ENCODE assay signal across 10 cellular contexts in the genomic region with DNA sequence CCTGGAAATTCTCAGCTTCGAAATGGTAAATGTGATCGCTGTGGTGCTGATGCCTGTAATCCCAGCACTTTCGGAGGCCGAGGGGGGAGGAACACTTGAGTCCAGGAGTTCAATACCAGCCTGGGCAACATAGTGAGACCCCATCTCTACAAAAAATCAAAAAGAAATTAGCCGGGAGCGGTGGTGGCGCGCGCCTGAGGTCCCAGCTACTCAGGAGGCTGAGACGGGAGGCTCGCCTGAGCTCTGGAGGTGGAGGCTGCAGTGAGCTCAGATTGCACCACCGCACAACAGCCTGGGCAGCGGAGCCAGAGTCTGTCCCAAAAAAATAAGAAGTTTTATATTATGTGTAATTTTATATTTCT. TPM values are rescaled to one million over a fixed set of nuclear protein-coding genes. Genes with fewer than 3 reads are reported as not detected.
DNase-seq lines count a peak whose midpoint lies in the region; ATAC-seq, FAIRE-seq and TF ChIP-seq lines count a peak whose summit lies in the region.
"Had no signal": no experiment of that assay in that cellular context is flagged by ENCODE, and none has a peak within 500 bp of the region (broad histone marks: within the 10 kb centered on the region; RNA-seq: fewer than 3 reads in every experiment).

No MANE protein-coding gene starts in this region.

- peaks cover 40% of the 10 kb centered on the region for H3K4me1 Mint-ChIP-seq in activated naive CD4-positive, alpha-beta T cell treated with anti-CD3 and anti-CD28 coated beads, Interleukin-2, amount 50 U/mL, for 24 hours
- H3K4me1 Mint-ChIP-seq in memory B cell, result peaks cover 16% of the 10 kb centered on the region

- H3K27ac ChIP-seq in GM12878 (ENCODE audit: control insufficient read depth, insufficient read depth), result peak overlapping the region; percentile 93
- no peak overlapping the region for H3K27ac ChIP-seq in urinary bladder (ENCODE audit: low read depth)

- peak overlapping the region; percentile 97 for H3K9ac ChIP-seq in GM12878 (ENCODE audit: control insufficient read depth, insufficient read depth, low read length)

- H3K27me3 Mint-ChIP-seq in activated naive CD4-positive, alpha-beta T cell treated with anti-CD3 and anti-CD28 coated beads, Interleukin-2, amount 50 U/mL, for 24 hours, result no peaks in the 10 kb centered on the region
- no peaks in the 10 kb centered on the region for H3K27me3 Mint-ChIP-seq in memory B cell

- DNase-seq in activated naive CD4-positive, alpha-beta T cell treated with Interleukin-2 at 50 U/mL for 16 hours, result no peak
- DNase-seq in GM12878 (ENCODE audit: low read depth, low spot score) (no peak), memory B cell (ENCODE audit: low spot score in 2 of 2) (no peak), NCI-H1417 (lab: John Stamatoyannopoulos, UW) (no peak), dermis blood vessel endothelial cell (no peak)
- DNase-seq: islet precursor cell had no signal

- TF ChIP-seq RAD21 in GM12878 (IDR thresholded peaks at IDR 0.05; ENCODE audit: insufficient read depth, low read depth, low read length), result no peak

- no peak for TF ChIP-seq POLR2A in GM12878 (IDR thresholded peaks at IDR 0.05; ENCODE audit: low read depth, low read length)

- SMC1A ChIA-PET in GM12878 (lab: Charles Lee; ENCODE audit: uncharacterized antibody, unreplicated experiment), result interaction anchor here (0.8 to 1.1 kb wide), 5 partner anchors 8 to 33 kb away, joined by 3 to 5 read pairs (median 4); a partner anchor contains a TSS

- no peaks in the 10 kb centered on the region for H4K20me1 ChIP-seq in GM12878 (ENCODE audit: control insufficient read depth, insufficient read depth)

- RAD21 ChIA-PET in GM12878 (lab: Charles Lee; ENCODE audit: unreplicated experiment), result interaction anchor here (1.2 to 1.6 kb wide), 3 partner anchors 29 to 34 kb away, joined by 3 to 8 read pairs (median 4); no protein-coding TSS in a partner anchor

- peak overlapping the region; percentile 70 for H3K4me2 ChIP-seq in GM12878 (ENCODE audit: control insufficient read depth, insufficient read depth)

- no peak for TF ChIP-seq EP300 in GM12878 (IDR thresholded peaks at IDR 0.05; ENCODE audit: borderline replicate concordance in 1 of 2, control insufficient read depth in 1 of 2, low read depth in 2 of 2, low read length in 2 of 2)

- H3K79me2 ChIP-seq in GM12878 (ENCODE audit: control insufficient read depth, insufficient read depth, low read length), result peaks cover 46% of the 10 kb centered on the region

- H3K27ac Mint-ChIP-seq in activated naive CD4-positive, alpha-beta T cell treated with anti-CD3 and anti-CD28 coated beads, Interleukin-2, amount 50 U/mL, for 24 hours, result peak overlapping the region; percentile 77
- H3K27ac Mint-ChIP-seq in memory B cell, result peak overlapping the region; percentile 97

- H3K36me3 ChIP-seq in GM12878 (ENCODE audit: control insufficient read depth in 2 of 2, insufficient read depth in 2 of 2, low read length in 1 of 2) (peaks cover 2 to 8% of the 10 kb centered on the region in 2 experiments; a peak in 3 of 4 replicates), urinary bladder (ENCODE audit: insufficient read depth) (no peaks in the 10 kb centered on the region)

- BruUV-seq in GM12878 (replicated peaks; lab: Mats Ljungman, UMichigan), result no TSS peak

- peaks cover 10% of the 10 kb centered on the region for H3K9me3 ChIP-seq in GM12878 (replicated peaks; ENCODE audit: control insufficient read depth, insufficient read depth, low read length)

- CTCF ChIA-PET in GM12878 (lab: Yijun Ruan, JAX), result interaction anchor here (0.6 to 2.3 kb wide), 8 partner anchors 9 to 98 kb away, joined by 3 to 7 read pairs (median 4); a partner anchor contains a TSS

- H3K4me1 ChIP-seq in GM12878 (ENCODE audit: control insufficient read depth, insufficient read depth, low read length) (peaks cover 16% of the 10 kb centered on the region), urinary bladder (ENCODE audit: insufficient read depth) (peaks cover 2% of the 10 kb centered on the region)

- peaks cover 9% of the 10 kb centered on the region for H3K36me3 Mint-ChIP-seq in activated naive CD4-positive, alpha-beta T cell treated with anti-CD3 and anti-CD28 coated beads, Interleukin-2, amount 50 U/mL, for 24 hours
- H3K36me3 Mint-ChIP-seq in memory B cell, result peaks cover 13% of the 10 kb centered on the region

- 51% methylated on average over 13 of the region's 13 CpGs for WGBS in GM12878 (ENCODE audit: insufficient coverage, insufficient replicate concordance, low lambda C conversion rate, missing lambda C conversion rate)
- WGBS in urinary bladder, result 23% methylated on average over 13 of the region's 13 CpGs

- FAIRE-seq in GM12878 (lab: Jason Lieb, UNC), result no peak
- FAIRE-seq: G401.6 had no signal

- no peak for TF ChIP-seq CTCF in GM12878 (IDR thresholded peaks at IDR 0.05 in 2 of 3, conservative IDR thresholded peaks at IDR 0.05 in 1 of 3; ENCODE audit: control insufficient read depth in 2 of 3, extremely low read depth in 1 of 3, insufficient read depth in 1 of 3, low read depth in 3 of 3, low read length in 3 of 3)

- H3K4me3 ChIP-seq in GM12878 (peak overlapping the region; percentile 98), urinary bladder (ENCODE audit: low read depth, low read length) (peak overlapping the region; percentile 97)

- intact Hi-C loops in GM12878 (cut with micrococcal nuclease; ENCODE audit: unreplicated experiment), result loop anchor here (2.0 kb wide), 1 partner anchor 33 kb away; no protein-coding TSS in a partner anchor

- ATAC-seq in GM12878 (no peak), memory B cell (ENCODE audit: low read depth) (no peak)
- no peak for ATAC-seq in activated CD4-positive, CD25-positive, alpha-beta regulatory T cell treated with anti-CD3 and anti-CD28 coated beads, Interleukin-2, amount 50 U/mL, for 24 hours

- no peak overlapping the region for H2AFZ ChIP-seq in GM12878 (ENCODE audit: control insufficient read depth, low read depth, low read length)

- H3K4me3 Mint-ChIP-seq in activated naive CD4-positive, alpha-beta T cell treated with anti-CD3 and anti-CD28 coated beads, Interleukin-2, amount 50 U/mL, for 24 hours, result peak overlapping the region; percentile 89
- H3K4me3 Mint-ChIP-seq in memory B cell, result peak overlapping the region; percentile 82

- no peaks in the 10 kb centered on the region for H3K27me3 ChIP-seq in GM12878 (replicated peaks in 1 of 2; ENCODE audit: control insufficient read depth in 2 of 2, insufficient read depth in 2 of 2, low read length in 1 of 2)

- no peaks in the 10 kb centered on the region for H3K9me3 Mint-ChIP-seq in activated naive CD4-positive, alpha-beta T cell treated with anti-CD3 and anti-CD28 coated beads, Interleukin-2, amount 50 U/mL, for 24 hours
- H3K9me3 Mint-ChIP-seq in memory B cell, result peaks cover 2% of the 10 kb centered on the region

- in situ Hi-C loops in GM12878 (cut with MboI), result no loop called here

- POLR2A ChIA-PET in GM12878 (lab: Charles Lee), result interaction anchor here (0.7 to 2.7 kb wide), 5 partner anchors 9 to 33 kb away, joined by 3 to 15 read pairs (median 4); a partner anchor contains a TSS

RNA-seq across cellular contexts. Expression of a gene that starts 0.8 kb away (rescaled TPM):
- 47.9 and 53.1 TPM in 2 replicates for total RNA-seq in GM12878 (2013; cell fraction: nucleolus; rRNA removed)
- 205 and 223 TPM in 2 replicates for total RNA-seq in GM12878 (2014; rRNA removed)
- total RNA-seq in GM12878 (2014; rRNA removed; fragmentation: Illumina TruSeq; extraction: Trizol), result 132 and 153 TPM in 2 replicates
- 141 and 149 TPM in 2 replicates for total RNA-seq in GM12878 (2021)
- 92.4 TPM for polyA plus RNA-seq in GM12878 (2011; ENCODE audit: low read depth)
- 143 and 146 TPM in 2 replicates for polyA plus RNA-seq in GM12878 (2011; rRNA removed)
- polyA plus RNA-seq in GM12878 (2011; cell fraction: cytosol; rRNA removed), result 168 and 192 TPM in 2 replicates
- polyA plus RNA-seq in GM12878 (2011; cell fraction: nucleus; rRNA removed), result 105 and 125 TPM in 2 replicates
- polyA plus RNA-seq in GM12878 (2012), result 151 and 170 TPM in 2 replicates
- polyA plus RNA-seq in GM12878 (2014; fragmentation: Illumina TruSeq; extraction: Trizol), result 115 and 129 TPM in 2 replicates
- 100 to 1,000 TPM; 519 to 525 TPM for polyA plus RNA-seq in GM12878 (2014; fragmentation: Nextera tagmentation; extraction: Ambion mirVana)
- 287 and 301 TPM in 2 replicates for polyA plus RNA-seq in GM12878 (2014; rRNA removed)
- 100 to 1,000 TPM; 366 to 375 TPM for polyA plus RNA-seq in GM12878 (2016; fragmentation: Nextera tagmentation; extraction: Ambion mirVana)
- 72.9 and 94.2 TPM in 2 replicates for polyA minus RNA-seq in GM12878 (2011; rRNA and poly(A)+ RNA removed)
- polyA minus RNA-seq in GM12878 (2011; cell fraction: cytosol; rRNA and poly(A)+ RNA removed), result 54.8 and 63.4 TPM in 2 replicates
- polyA minus RNA-seq in GM12878 (2011; cell fraction: nucleus; rRNA and poly(A)+ RNA removed), result 26.7 and 39.5 TPM in 2 replicates
- 55.1 TPM for total RNA-seq in urinary bladder
- polyA plus RNA-seq in urinary bladder, result 183 TPM
- 98.2 and 102 TPM in 2 replicates for total RNA-seq in dermis blood vessel endothelial cell

RNA-seq across cellular contexts. Expression of a gene that starts 8.8 kb away (rescaled TPM):
- 379 and 418 TPM in 2 replicates for total RNA-seq in GM12878 (2013; cell fraction: nucleolus; rRNA removed)
- total RNA-seq in GM12878 (2014; rRNA removed) (102 and 106 TPM in 2 replicates), GM12878 (2014; rRNA removed; fragmentation: Illumina TruSeq; extraction: Trizol) (42.5 and 43.2 TPM in 2 replicates), GM12878 (2021) (83.8 and 101 TPM in 2 replicates), urinary bladder (226 TPM), dermis blood vessel endothelial cell (71.1 and 183 TPM in 2 replicates)
- polyA plus RNA-seq in GM12878 (2011; ENCODE audit: low read depth), result 37.9 TPM
- polyA plus RNA-seq in GM12878 (2011; rRNA removed) (112 and 115 TPM in 2 replicates), GM12878 (2014; fragmentation: Illumina TruSeq; extraction: Trizol) (33.7 and 54.3 TPM in 2 replicates), GM12878 (2014; fragmentation: Nextera tagmentation; extraction: Ambion mirVana) (1 to 10 TPM; 2.1 to 5.5 TPM), GM12878 (2014; rRNA removed) (143 and 153 TPM in 2 replicates), GM12878 (2016; fragmentation: Nextera tagmentation; extraction: Ambion mirVana) (100 to 1,000 TPM; 100 to 102 TPM), urinary bladder (146 TPM)
- 80.7 and 108 TPM in 2 replicates for polyA plus RNA-seq in GM12878 (2011; cell fraction: cytosol; rRNA removed)
- 831 and 868 TPM in 2 replicates for polyA plus RNA-seq in GM12878 (2011; cell fraction: nucleus; rRNA removed)
- 67.0 and 72.4 TPM in 2 replicates for polyA plus RNA-seq in GM12878 (2012)
- polyA minus RNA-seq in GM12878 (2011; rRNA and poly(A)+ RNA removed), result 59.9 and 80.8 TPM in 2 replicates
- 21.0 and 30.3 TPM in 2 replicates for polyA minus RNA-seq in GM12878 (2011; cell fraction: cytosol; rRNA and poly(A)+ RNA removed)
- 105 and 145 TPM in 2 replicates for polyA minus RNA-seq in GM12878 (2011; cell fraction: nucleus; rRNA and poly(A)+ RNA removed)

RNA-seq across cellular contexts. Expression of a gene that starts 13.1 kb away (rescaled TPM):
- 1.2 and 1.8 TPM in 2 replicates for total RNA-seq in GM12878 (2013; cell fraction: nucleolus; rRNA removed)
- 0.17 and 0.33 TPM in 2 replicates for total RNA-seq in GM12878 (2014; rRNA removed)
- total RNA-seq in GM12878 (2014; rRNA removed; fragmentation: Illumina TruSeq; extraction: Trizol), result 0.18 and 0.45 TPM in 2 replicates
- total RNA-seq in GM12878 (2021), result 0.96 and 1.2 TPM in 2 replicates
- 0.42 TPM for polyA plus RNA-seq in GM12878 (2011; ENCODE audit: low read depth)
- polyA plus RNA-seq in GM12878 (2011; rRNA removed), result 0.12 and 0.24 TPM in 2 replicates
- 0.21 and 0.38 TPM in 2 replicates for polyA plus RNA-seq in GM12878 (2011; cell fraction: cytosol; rRNA removed)
- polyA plus RNA-seq in GM12878 (2011; cell fraction: nucleus; rRNA removed), result 2.0 and 2.3 TPM in 2 replicates
- 1.3 TPM in 2 replicates for polyA plus RNA-seq in GM12878 (2012)
- polyA plus RNA-seq in GM12878 (2014; fragmentation: Illumina TruSeq; extraction: Trizol), result 0.14 and 0.29 TPM in 2 replicates
- polyA plus RNA-seq in GM12878 (2014; fragmentation: Nextera tagmentation; extraction: Ambion mirVana), result under 1 TPM; 0.05 to 0.15 TPM
- polyA plus RNA-seq in GM12878 (2014; rRNA removed), result 0.86 and 0.94 TPM in 2 replicates
- 1 to 10 TPM; 1.8 to 2.8 TPM for polyA plus RNA-seq in GM12878 (2016; fragmentation: Nextera tagmentation; extraction: Ambion mirVana)
- polyA minus RNA-seq in GM12878 (2011; rRNA and poly(A)+ RNA removed), result 0.15 TPM in 1 of 2 replicates, not detected in the other
- not detected in 2 replicates for polyA minus RNA-seq in GM12878 (2011; cell fraction: cytosol; rRNA and poly(A)+ RNA removed)
- 0.36 TPM in 1 of 2 replicates, not detected in the other for polyA minus RNA-seq in GM12878 (2011; cell fraction: nucleus; rRNA and poly(A)+ RNA removed)
- 5.8 TPM for total RNA-seq in urinary bladder
- 17.7 TPM for polyA plus RNA-seq in urinary bladder
- total RNA-seq in dermis blood vessel endothelial cell, result 0.28 and 0.51 TPM in 2 replicates

RNA-seq across cellular contexts. Expression of a gene that starts 27.6 kb away (rescaled TPM):
- 1.5 and 2.3 TPM in 2 replicates for total RNA-seq in GM12878 (2013; cell fraction: nucleolus; rRNA removed)
- total RNA-seq in GM12878 (2014; rRNA removed), result 0.40 and 0.71 TPM in 2 replicates
- 0.13 and 0.14 TPM in 2 replicates for total RNA-seq in GM12878 (2014; rRNA removed; fragmentation: Illumina TruSeq; extraction: Trizol)
- total RNA-seq in GM12878 (2021), result 1.7 and 1.8 TPM in 2 replicates
- 0.70 TPM for polyA plus RNA-seq in GM12878 (2011; ENCODE audit: low read depth)
- 0.45 and 1.1 TPM in 2 replicates for polyA plus RNA-seq in GM12878 (2011; rRNA removed)
- 1.4 and 2.3 TPM in 2 replicates for polyA plus RNA-seq in GM12878 (2011; cell fraction: cytosol; rRNA removed)
- polyA plus RNA-seq in GM12878 (2011; cell fraction: nucleus; rRNA removed), result 3.6 and 5.8 TPM in 2 replicates
- polyA plus RNA-seq in GM12878 (2012), result 4.1 and 4.9 TPM in 2 replicates
- 0.03 TPM in 1 of 2 replicates, not detected in the other for polyA plus RNA-seq in GM12878 (2014; fragmentation: Illumina TruSeq; extraction: Trizol)
- polyA plus RNA-seq in GM12878 (2014; fragmentation: Nextera tagmentation; extraction: Ambion mirVana), result under 1 TPM in 1 of 2 experiments, not detected in 1; 0.02 TPM
- 0.40 and 0.56 TPM in 2 replicates for polyA plus RNA-seq in GM12878 (2014; rRNA removed)
- under 1 TPM in 1 of 2 experiments, not detected in 1; 0.24 TPM for polyA plus RNA-seq in GM12878 (2016; fragmentation: Nextera tagmentation; extraction: Ambion mirVana)
- polyA minus RNA-seq in GM12878 (2011; rRNA and poly(A)+ RNA removed), result 0.51 and 0.88 TPM in 2 replicates
- 0.42 and 0.80 TPM in 2 replicates for polyA minus RNA-seq in GM12878 (2011; cell fraction: cytosol; rRNA and poly(A)+ RNA removed)
- 1.7 and 1.8 TPM in 2 replicates for polyA minus RNA-seq in GM12878 (2011; cell fraction: nucleus; rRNA and poly(A)+ RNA removed)
- 15.2 TPM for total RNA-seq in urinary bladder
- polyA plus RNA-seq in urinary bladder, result 214 TPM
- total RNA-seq in dermis blood vessel endothelial cell, result 12.7 and 45.3 TPM in 2 replicates

RNA-seq across cellular contexts. Expression of a gene that starts 32.9 kb away (rescaled TPM):
- total RNA-seq in GM12878 (2013; cell fraction: nucleolus; rRNA removed), result 22.6 and 24.0 TPM in 2 replicates
- 146 and 177 TPM in 2 replicates for total RNA-seq in GM12878 (2014; rRNA removed)
- 30.2 and 37.4 TPM in 2 replicates for total RNA-seq in GM12878 (2014; rRNA removed; fragmentation: Illumina TruSeq; extraction: Trizol)
- 198 and 210 TPM in 2 replicates for total RNA-seq in GM12878 (2021)
- polyA plus RNA-seq in GM12878 (2011; ENCODE audit: low read depth), result 20.8 TPM
- polyA plus RNA-seq in GM12878 (2011; rRNA removed), result 38.3 and 66.8 TPM in 2 replicates
- polyA plus RNA-seq in GM12878 (2011; cell fraction: cytosol; rRNA removed), result 70.8 and 124 TPM in 2 replicates
- 62.5 and 90.9 TPM in 2 replicates for polyA plus RNA-seq in GM12878 (2011; cell fraction: nucleus; rRNA removed)
- 75.5 and 78.2 TPM in 2 replicates for polyA plus RNA-seq in GM12878 (2012)
- 3.9 and 26.5 TPM in 2 replicates for polyA plus RNA-seq in GM12878 (2014; fragmentation: Illumina TruSeq; extraction: Trizol)
- polyA plus RNA-seq in GM12878 (2014; fragmentation: Nextera tagmentation; extraction: Ambion mirVana), result 10 to 100 TPM in 1 of 2 experiments, 1 to 10 TPM in 1; 6.5 to 26.6 TPM
- 173 and 210 TPM in 2 replicates for polyA plus RNA-seq in GM12878 (2014; rRNA removed)
- polyA plus RNA-seq in GM12878 (2016; fragmentation: Nextera tagmentation; extraction: Ambion mirVana), result 100 to 1,000 TPM; 341 to 366 TPM
- polyA minus RNA-seq in GM12878 (2011; rRNA and poly(A)+ RNA removed), result 8.2 and 28.6 TPM in 2 replicates
- polyA minus RNA-seq in GM12878 (2011; cell fraction: cytosol; rRNA and poly(A)+ RNA removed), result 20.0 and 26.7 TPM in 2 replicates
- 17.2 and 20.6 TPM in 2 replicates for polyA minus RNA-seq in GM12878 (2011; cell fraction: nucleus; rRNA and poly(A)+ RNA removed)
- total RNA-seq in urinary bladder, result 20.7 TPM
- 158 TPM for polyA plus RNA-seq in urinary bladder
- total RNA-seq in dermis blood vessel endothelial cell, result 80.2 and 106 TPM in 2 replicates
